In the genomic region with DNA sequence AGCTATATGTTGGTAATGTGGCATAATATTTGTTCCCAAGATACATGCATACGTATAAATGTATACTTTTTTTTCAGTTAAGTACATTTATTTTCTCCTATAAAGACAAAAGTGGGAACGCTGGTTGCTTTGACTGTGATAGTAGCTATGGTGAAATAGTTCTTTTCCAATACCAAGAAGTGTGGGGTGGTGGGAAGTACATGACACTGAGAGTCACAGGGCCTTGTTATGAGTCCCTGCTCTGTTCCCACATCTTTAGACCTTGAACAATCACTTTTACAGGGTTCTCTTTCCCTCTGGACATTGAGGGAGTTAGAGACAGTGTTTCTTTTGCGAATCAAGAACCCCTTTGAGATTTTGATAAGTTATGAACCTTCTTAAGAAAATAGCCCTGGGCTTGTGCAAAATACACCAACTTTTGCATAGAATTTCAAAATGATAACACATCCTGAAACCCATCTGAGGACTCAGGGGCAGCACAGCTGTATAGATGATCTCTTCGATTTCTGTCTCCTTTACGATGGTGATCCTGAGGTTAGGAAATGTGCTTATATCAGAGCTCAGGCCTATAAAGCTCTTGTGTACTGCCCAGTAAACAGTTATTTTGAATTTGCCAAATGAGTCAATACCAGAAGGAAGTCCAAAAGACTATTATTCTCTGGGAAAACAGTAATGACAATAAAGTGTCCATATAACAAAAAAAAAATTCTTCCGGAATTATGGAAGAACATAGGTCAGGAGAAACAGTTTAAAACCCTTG, we compare ENCODE assay signal across 34 cellular contexts. TPM values are rescaled to one million over a fixed set of nuclear protein-coding genes. Genes with fewer than 3 reads are reported as not detected.
"Had no signal": no experiment of that assay in that cellular context is flagged by ENCODE, and none has a peak within 500 bp of the region (broad histone marks: within the 10 kb centered on the region; RNA-seq: fewer than 3 reads in every experiment).

No MANE protein-coding gene starts in this region.

- H3K4me3 ChIP-seq: colonic mucosa, esophagus muscularis mucosa, prostate gland, skin epidermis, spleen, testis, tibial artery had no signal

- H3K9me3 Mint-ChIP-seq: central memory CD8-positive, alpha-beta T cell; dendritic cell treated with granulocyte-macrophage colony-stimulating factor and Interleukin-4, amounts not matched to agents 40 ng/mL and 50 ng/mL, for 4 days; endodermal cell; nephron progenitor cell; stimulated activated memory B cell treated with anti-CD40 and anti-IgM and Interleukin-4, amounts not matched to agents 10 μg/mL and 1 μg/mL and 100 μg/mL, for 72 hours had no signal

- ATAC-seq: foreskin keratinocyte; naive thymus-derived CD8-positive, alpha-beta T cell; sciatic nerve; stimulated activated memory B cell treated with anti-CD40 and anti-IgM and Interleukin-4, amounts not matched to agents 10 μg/mL and 1 μg/mL and 100 μg/mL, for 72 hours; stimulated activated naive CD8-positive, alpha-beta T cell treated with anti-CD3 and anti-CD28 coated beads, Interleukin-15, Interleukin-2, amounts not matched to agents 100 U/mL and 50 U/mL, for 24 hours had no signal

- DNase-seq: colonic mucosa; effector CD8-positive, alpha-beta T cell; endodermal cell; foreskin keratinocyte; glutamatergic neuron; mesenchymal stem cell; naive thymus-derived CD8-positive, alpha-beta T cell; nephron progenitor cell; nucleus accumbens; retina; spleen; stimulated activated CD4-positive, alpha-beta T cell treated with anti-CD3 and anti-CD28 coated beads, Interleukin-4, amount 100 ng/mL, for 4 hours; stimulated activated naive CD8-positive, alpha-beta T cell treated with anti-CD3 and anti-CD28 coated beads, Interleukin-15, Interleukin-2, amounts not matched to agents 100 U/mL and 50 U/mL, for 24 hours; substantia nigra; testis; tibial artery had no signal

- H3K27ac ChIP-seq: colonic mucosa, esophagus muscularis mucosa, foreskin keratinocyte, prostate gland, skin epidermis, testis, tibial artery had no signal

- H3K36me3 ChIP-seq: colonic mucosa, prostate gland, spleen, tibial artery had no signal

- H3K4me1 ChIP-seq: colonic mucosa, foreskin keratinocyte, prostate gland, spleen, testis, tibial artery had no signal

- H3K27me3 Mint-ChIP-seq: type B pancreatic cell had no signal

- H3K27me3 ChIP-seq: colonic mucosa, esophagus muscularis mucosa, foreskin keratinocyte, testis, tibial artery had no signal

- H3K36me3 Mint-ChIP-seq: mesothelial cell of epicardium; stimulated activated memory B cell treated with anti-CD40 and anti-IgM and Interleukin-4, amounts not matched to agents 10 μg/mL and 1 μg/mL and 100 μg/mL, for 72 hours; type B pancreatic cell had no signal

- H3K4me1 Mint-ChIP-seq: central memory CD8-positive, alpha-beta T cell; mesothelial cell of epicardium; naive thymus-derived CD8-positive, alpha-beta T cell; stimulated activated memory B cell treated with anti-CD40 and anti-IgM and Interleukin-4, amounts not matched to agents 10 μg/mL and 1 μg/mL and 100 μg/mL, for 72 hours had no signal

- H3K27ac Mint-ChIP-seq: dendritic cell treated with granulocyte-macrophage colony-stimulating factor and Interleukin-4, amounts not matched to agents 40 ng/mL and 50 ng/mL, for 4 days; endodermal cell; mesothelial cell of epicardium; naive thymus-derived CD8-positive, alpha-beta T cell; nephron progenitor cell; stimulated activated memory B cell treated with anti-CD40 and anti-IgM and Interleukin-4, amounts not matched to agents 10 μg/mL and 1 μg/mL and 100 μg/mL, for 72 hours; type B pancreatic cell had no signal

- H3K4me3 Mint-ChIP-seq: central memory CD8-positive, alpha-beta T cell; dendritic cell treated with granulocyte-macrophage colony-stimulating factor and Interleukin-4, amounts not matched to agents 40 ng/mL and 50 ng/mL, for 4 days; endodermal cell; mesothelial cell of epicardium; naive thymus-derived CD8-positive, alpha-beta T cell; nephron progenitor cell; stimulated activated memory B cell treated with anti-CD40 and anti-IgM and Interleukin-4, amounts not matched to agents 10 μg/mL and 1 μg/mL and 100 μg/mL, for 72 hours; type B pancreatic cell had no signal

- H3K9me3 ChIP-seq: colonic mucosa, esophagus muscularis mucosa, prostate gland, spleen, testis, tibial artery had no signal

RNA-seq across cellular contexts. Expression of gene LMOD2, which starts 1.1 kb away (rescaled TPM):
- total RNA-seq: chondrocyte; colonic mucosa; endodermal cell; epithelial cell of proximal tubule; esophagus muscularis mucosa; fibroblast of lung; foreskin keratinocyte; lower leg skin; lung microvascular endothelial cell; mesothelial cell of epicardium; mucosa of gallbladder; naive thymus-derived CD8-positive, alpha-beta T cell; osteocyte; sciatic nerve; spleen had no signal
- polyA plus RNA-seq: fibroblast of lung, foreskin keratinocyte, keratinocyte, urinary bladder had no signal

RNA-seq across cellular contexts. Expression of gene ASB15, which starts 55.1 kb away (rescaled TPM):
- total RNA-seq: chondrocyte; colonic mucosa; endodermal cell; epithelial cell of proximal tubule; esophagus muscularis mucosa; fibroblast of lung; foreskin keratinocyte; lower leg skin; lung microvascular endothelial cell; mesothelial cell of epicardium; mucosa of gallbladder; naive thymus-derived CD8-positive, alpha-beta T cell; osteocyte; sciatic nerve; spleen had no signal
- polyA plus RNA-seq: fibroblast of lung, foreskin keratinocyte, keratinocyte, urinary bladder had no signal
